In genomic region chr3:72446406-72447058, GRCh38 we compare ENCODE assay signal across 1 cellular context.
TF ChIP-seq lines count a peak whose summit lies in the region.

Gene RYBP (minus strand): TSS chr3:72446621.

TF ChIP-seq in HepG2, 621 proteins besides CTCF, POLR2A, EP300 and RAD21 (continued from another document):
- TF ChIP-seq RXRA (CRISPR knock-in tag; IDR thresholded peaks at IDR 0.05), result no peak
- TF ChIP-seq ZNF761 (CRISPR knock-in tag; conservative IDR thresholded peaks at IDR 0.05), result no peak
- peak; percentile 42 for TF ChIP-seq GABPA (IDR thresholded peaks at IDR 0.05; ENCODE audit: low read depth, low read length)
- no peak for TF ChIP-seq GABPA (CRISPR knock-in tag; IDR thresholded peaks at IDR 0.05; ENCODE audit: low read depth)
